Comparison of ENCODE assay signal across 2 cellular contexts in the genomic region with DNA sequence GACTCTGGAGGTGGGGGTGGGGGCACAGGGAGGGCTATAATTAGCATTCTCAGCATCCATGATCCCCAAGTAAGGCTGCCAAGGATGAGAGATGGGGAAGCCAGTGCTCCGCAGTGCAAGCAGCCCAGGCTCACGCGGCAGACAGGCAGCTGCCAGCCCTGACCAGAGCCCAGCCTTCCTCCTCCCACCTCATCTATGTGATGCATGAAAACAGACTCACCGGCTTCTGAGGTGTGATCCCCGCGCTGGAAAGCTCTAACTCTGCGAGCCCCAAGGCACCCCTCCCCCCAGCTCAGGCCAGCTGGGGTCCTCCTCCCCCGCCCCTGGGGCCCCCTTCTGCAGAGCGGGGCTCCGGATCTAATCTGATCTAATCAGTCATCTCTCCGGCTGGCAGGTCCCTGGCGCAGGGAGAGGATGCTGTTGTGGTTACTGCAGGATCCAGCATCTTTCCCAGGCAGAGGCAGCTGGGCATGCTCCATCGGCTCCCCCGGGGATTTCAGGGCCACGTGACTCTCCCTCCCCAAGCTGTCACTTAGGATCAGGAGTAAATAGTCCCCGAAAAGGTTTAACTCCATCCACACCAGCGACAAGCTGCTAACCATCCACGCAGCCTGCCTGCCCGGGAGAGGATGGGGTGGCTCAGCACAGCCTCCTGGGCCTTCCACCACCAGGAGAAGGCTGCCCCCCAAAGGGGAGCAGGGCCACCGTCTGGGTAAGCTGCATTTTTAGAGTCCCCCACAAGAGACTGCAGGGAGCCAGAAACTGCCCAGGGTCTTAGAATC.
TF ChIP-seq lines count a peak whose summit lies in the region.

A gene with protein sequence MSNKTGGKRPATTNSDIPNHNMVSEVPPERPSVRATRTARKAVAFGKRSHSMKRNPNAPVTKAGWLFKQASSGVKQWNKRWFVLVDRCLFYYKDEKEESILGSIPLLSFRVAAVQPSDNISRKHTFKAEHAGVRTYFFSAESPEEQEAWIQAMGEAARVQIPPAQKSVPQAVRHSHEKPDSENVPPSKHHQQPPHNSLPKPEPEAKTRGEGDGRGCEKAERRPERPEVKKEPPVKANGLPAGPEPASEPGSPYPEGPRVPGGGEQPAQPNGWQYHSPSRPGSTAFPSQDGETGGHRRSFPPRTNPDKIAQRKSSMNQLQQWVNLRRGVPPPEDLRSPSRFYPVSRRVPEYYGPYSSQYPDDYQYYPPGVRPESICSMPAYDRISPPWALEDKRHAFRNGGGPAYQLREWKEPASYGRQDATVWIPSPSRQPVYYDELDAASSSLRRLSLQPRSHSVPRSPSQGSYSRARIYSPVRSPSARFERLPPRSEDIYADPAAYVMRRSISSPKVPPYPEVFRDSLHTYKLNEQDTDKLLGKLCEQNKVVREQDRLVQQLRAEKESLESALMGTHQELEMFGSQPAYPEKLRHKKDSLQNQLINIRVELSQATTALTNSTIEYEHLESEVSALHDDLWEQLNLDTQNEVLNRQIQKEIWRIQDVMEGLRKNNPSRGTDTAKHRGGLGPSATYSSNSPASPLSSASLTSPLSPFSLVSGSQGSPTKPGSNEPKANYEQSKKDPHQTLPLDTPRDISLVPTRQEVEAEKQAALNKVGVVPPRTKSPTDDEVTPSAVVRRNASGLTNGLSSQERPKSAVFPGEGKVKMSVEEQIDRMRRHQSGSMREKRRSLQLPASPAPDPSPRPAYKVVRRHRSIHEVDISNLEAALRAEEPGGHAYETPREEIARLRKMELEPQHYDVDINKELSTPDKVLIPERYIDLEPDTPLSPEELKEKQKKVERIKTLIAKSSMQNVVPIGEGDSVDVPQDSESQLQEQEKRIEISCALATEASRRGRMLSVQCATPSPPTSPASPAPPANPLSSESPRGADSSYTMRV (minus strand): TSS at position 456 of the 782 bp plus-strand sequence. CDS start 86,202 bp downstream, outside the sequence.

TF ChIP-seq in SK-N-SH, 30 proteins besides CTCF, POLR2A, EP300 and RAD21 (continued from another document and continues in another):
- TF ChIP-seq, protein P1, sequence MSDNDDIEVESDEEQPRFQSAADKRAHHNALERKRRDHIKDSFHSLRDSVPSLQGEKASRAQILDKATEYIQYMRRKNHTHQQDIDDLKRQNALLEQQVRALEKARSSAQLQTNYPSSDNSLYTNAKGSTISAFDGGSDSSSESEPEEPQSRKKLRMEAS (IDR thresholded peaks at IDR 0.05; ENCODE audit: low read depth) = peak; percentile 44; the same call in 1 of the 2 replicates
- TF ChIP-seq GATA2 (CRISPR knock-in tag; IDR thresholded peaks at IDR 0.05) (peak; percentile 99), TAF1 (IDR thresholded peaks at IDR 0.05; ENCODE audit: borderline replicate concordance, low read depth, low read length) (no peak), FOXM1 (IDR thresholded peaks at IDR 0.05; ENCODE audit: low read depth) (no peak), NRF1 (IDR thresholded peaks at IDR 0.05; ENCODE audit: low read depth, low read length) (peak; percentile 60; the same call in 1 of the 2 replicates), TCF12 (IDR thresholded peaks at IDR 0.05) (peak; percentile 32; the same call in 1 of the 2 replicates), EZH2phosphoT487 (IDR thresholded peaks at IDR 0.05; ENCODE audit: borderline replicate concordance, low read depth) (no peak), ELF1 (IDR thresholded peaks at IDR 0.05) (no peak), NFIC (IDR thresholded peaks at IDR 0.05; ENCODE audit: borderline replicate concordance) (no peak), CHD2 (IDR thresholded peaks at IDR 0.05; ENCODE audit: low read length, partially characterized antibody) (peak; percentile 68), MXI1 (IDR thresholded peaks at IDR 0.05; ENCODE audit: low read depth, low read length) (peak; percentile 98), GABPA (IDR thresholded peaks at IDR 0.05; ENCODE audit: low read depth) (no peak), SIN3A (IDR thresholded peaks at IDR 0.05; ENCODE audit: borderline replicate concordance, low read depth, low read length) (0 out of 2 replicates have a peak, but pooled peaks have one; percentile 56)
- TF ChIP-seq, protein P2, sequence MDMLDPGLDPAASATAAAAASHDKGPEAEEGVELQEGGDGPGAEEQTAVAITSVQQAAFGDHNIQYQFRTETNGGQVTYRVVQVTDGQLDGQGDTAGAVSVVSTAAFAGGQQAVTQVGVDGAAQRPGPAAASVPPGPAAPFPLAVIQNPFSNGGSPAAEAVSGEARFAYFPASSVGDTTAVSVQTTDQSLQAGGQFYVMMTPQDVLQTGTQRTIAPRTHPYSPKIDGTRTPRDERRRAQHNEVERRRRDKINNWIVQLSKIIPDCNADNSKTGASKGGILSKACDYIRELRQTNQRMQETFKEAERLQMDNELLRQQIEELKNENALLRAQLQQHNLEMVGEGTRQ (IDR thresholded peaks at IDR 0.05; ENCODE audit: borderline replicate concordance, low read depth, low read length) = peak; percentile 73; the same call in 1 of the 2 replicates
- TF ChIP-seq, protein P3, sequence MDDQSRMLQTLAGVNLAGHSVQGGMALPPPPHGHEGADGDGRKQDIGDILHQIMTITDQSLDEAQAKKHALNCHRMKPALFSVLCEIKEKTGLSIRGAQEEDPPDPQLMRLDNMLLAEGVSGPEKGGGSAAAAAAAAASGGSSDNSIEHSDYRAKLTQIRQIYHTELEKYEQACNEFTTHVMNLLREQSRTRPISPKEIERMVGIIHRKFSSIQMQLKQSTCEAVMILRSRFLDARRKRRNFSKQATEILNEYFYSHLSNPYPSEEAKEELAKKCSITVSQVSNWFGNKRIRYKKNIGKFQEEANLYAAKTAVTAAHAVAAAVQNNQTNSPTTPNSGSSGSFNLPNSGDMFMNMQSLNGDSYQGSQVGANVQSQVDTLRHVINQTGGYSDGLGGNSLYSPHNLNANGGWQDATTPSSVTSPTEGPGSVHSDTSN (IDR thresholded peaks at IDR 0.05) = peak; percentile 63; the same call in 1 of the 2 replicates
- TF ChIP-seq, protein P4, sequence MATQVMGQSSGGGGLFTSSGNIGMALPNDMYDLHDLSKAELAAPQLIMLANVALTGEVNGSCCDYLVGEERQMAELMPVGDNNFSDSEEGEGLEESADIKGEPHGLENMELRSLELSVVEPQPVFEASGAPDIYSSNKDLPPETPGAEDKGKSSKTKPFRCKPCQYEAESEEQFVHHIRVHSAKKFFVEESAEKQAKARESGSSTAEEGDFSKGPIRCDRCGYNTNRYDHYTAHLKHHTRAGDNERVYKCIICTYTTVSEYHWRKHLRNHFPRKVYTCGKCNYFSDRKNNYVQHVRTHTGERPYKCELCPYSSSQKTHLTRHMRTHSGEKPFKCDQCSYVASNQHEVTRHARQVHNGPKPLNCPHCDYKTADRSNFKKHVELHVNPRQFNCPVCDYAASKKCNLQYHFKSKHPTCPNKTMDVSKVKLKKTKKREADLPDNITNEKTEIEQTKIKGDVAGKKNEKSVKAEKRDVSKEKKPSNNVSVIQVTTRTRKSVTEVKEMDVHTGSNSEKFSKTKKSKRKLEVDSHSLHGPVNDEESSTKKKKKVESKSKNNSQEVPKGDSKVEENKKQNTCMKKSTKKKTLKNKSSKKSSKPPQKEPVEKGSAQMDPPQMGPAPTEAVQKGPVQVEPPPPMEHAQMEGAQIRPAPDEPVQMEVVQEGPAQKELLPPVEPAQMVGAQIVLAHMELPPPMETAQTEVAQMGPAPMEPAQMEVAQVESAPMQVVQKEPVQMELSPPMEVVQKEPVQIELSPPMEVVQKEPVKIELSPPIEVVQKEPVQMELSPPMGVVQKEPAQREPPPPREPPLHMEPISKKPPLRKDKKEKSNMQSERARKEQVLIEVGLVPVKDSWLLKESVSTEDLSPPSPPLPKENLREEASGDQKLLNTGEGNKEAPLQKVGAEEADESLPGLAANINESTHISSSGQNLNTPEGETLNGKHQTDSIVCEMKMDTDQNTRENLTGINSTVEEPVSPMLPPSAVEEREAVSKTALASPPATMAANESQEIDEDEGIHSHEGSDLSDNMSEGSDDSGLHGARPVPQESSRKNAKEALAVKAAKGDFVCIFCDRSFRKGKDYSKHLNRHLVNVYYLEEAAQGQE (IDR thresholded peaks at IDR 0.05; ENCODE audit: low read depth, low read length) = no peak
- TF ChIP-seq, protein P5, sequence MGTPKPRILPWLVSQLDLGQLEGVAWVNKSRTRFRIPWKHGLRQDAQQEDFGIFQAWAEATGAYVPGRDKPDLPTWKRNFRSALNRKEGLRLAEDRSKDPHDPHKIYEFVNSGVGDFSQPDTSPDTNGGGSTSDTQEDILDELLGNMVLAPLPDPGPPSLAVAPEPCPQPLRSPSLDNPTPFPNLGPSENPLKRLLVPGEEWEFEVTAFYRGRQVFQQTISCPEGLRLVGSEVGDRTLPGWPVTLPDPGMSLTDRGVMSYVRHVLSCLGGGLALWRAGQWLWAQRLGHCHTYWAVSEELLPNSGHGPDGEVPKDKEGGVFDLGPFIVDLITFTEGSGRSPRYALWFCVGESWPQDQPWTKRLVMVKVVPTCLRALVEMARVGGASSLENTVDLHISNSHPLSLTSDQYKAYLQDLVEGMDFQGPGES (IDR thresholded peaks at IDR 0.05; ENCODE audit: low read depth, low read length) = no peak

TF ChIP-seq in HEK293T, 16 proteins besides CTCF, POLR2A, EP300 and RAD21 (continued from another document):
- TF ChIP-seq, protein P6, sequence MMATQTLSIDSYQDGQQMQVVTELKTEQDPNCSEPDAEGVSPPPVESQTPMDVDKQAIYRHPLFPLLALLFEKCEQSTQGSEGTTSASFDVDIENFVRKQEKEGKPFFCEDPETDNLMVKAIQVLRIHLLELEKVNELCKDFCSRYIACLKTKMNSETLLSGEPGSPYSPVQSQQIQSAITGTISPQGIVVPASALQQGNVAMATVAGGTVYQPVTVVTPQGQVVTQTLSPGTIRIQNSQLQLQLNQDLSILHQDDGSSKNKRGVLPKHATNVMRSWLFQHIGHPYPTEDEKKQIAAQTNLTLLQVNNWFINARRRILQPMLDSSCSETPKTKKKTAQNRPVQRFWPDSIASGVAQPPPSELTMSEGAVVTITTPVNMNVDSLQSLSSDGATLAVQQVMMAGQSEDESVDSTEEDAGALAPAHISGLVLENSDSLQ (IDR thresholded peaks at IDR 0.05) = no peak
